ENCODE assay signal across 9 cellular contexts in genomic region chr15:44984144-44984543, GRCh38. TPM values are rescaled to one million over a fixed set of nuclear protein-coding genes. Genes with fewer than 3 reads are reported as not detected.
"Had no signal": no experiment of that assay in that cellular context is flagged by ENCODE, and none has a peak within 500 bp of the region (broad histone marks: within the 10 kb centered on the region; RNA-seq: fewer than 3 reads in every experiment).

No MANE protein-coding gene starts in this region.

RNA-seq across cellular contexts. Expression of gene TERB2, which starts 27.7 kb away (rescaled TPM):
- total RNA-seq: LHCN-M2, MCF 10A, NCI-H460, OCI-LY7, PC-9, Right ventricle myocardium inferior, RPMI7951, SJCRH30, SK-MEL-5 had no signal
